In genomic region chr2:113583541-113584225, GRCh38 we compare ENCODE assay signal across 8 cellular contexts. TPM values are rescaled to one million over a fixed set of nuclear protein-coding genes. Genes with fewer than 3 reads are reported as not detected.
DNase-seq lines count a peak whose midpoint lies in the region; FAIRE-seq and TF ChIP-seq lines count a peak whose summit lies in the region.
"Not testable (repeated sequence)": the region's sequence is repeated elsewhere in the genome, so short reads cannot be mapped to it uniquely, and the experiment has no call there.

No MANE protein-coding gene starts in this region.

- H3K4me2 ChIP-seq in astrocyte (ENCODE audit: low read length), result peak overlapping the region; percentile 86
- H3K4me2 ChIP-seq in mesendoderm (ENCODE audit: low read length), result peak overlapping the region; percentile 46

- intact Hi-C loops in spleen (cut with DNase I; ENCODE audit: low total_unique reads); thyroid gland (cut with DNase I): not testable (repeated sequence)

- peak overlapping the region; percentile 94 for H3K23ac ChIP-seq in mesendoderm (ENCODE audit: low read length)

- peak overlapping the region; percentile 91 for H3K56ac ChIP-seq in mesendoderm (ENCODE audit: low read length)

- no CpG with 5 or more reads among the region's 62 CpGs for WGBS in mesendoderm (ENCODE audit: extremely low coverage, insufficient coverage, low lambda C conversion rate)
- 0 to 2% (median 1%) methylated on average over 40 to 59 of the region's 62 CpGs for whole genome bisulfite sequencing in spleen, 5 donors
- 2 to 4% methylated on average over 29 to 39 of the region's 62 CpGs for WGBS in thyroid gland, 2 donors

- peak; percentile 79 for DNase-seq in G401 (ENCODE audit: low spot score)
- DNase-seq in LHCN-M2 (ENCODE audit: low read depth), result peak; percentile 71
- peak; percentile 70 to 80 for DNase-seq in activated CD4-positive, alpha-beta T cell treated with anti-CD3 and anti-CD28 coated beads for 4 hours
- peak; percentile 56 for DNase-seq in astrocyte (ENCODE audit: low read depth)
- peak; percentile 70 to 91 for DNase-seq in foreskin fibroblast
- peak; percentile 91 for DNase-seq in mesendoderm
- peak; percentile 98 for DNase-seq in spleen
- peak; percentile 73 to 75 for DNase-seq in thyroid gland

- H3K27ac ChIP-seq in astrocyte (ENCODE audit: low read depth, low read length), result peak overlapping the region; percentile 26
- peak overlapping the region; percentile 72 for H3K27ac ChIP-seq in mesendoderm (ENCODE audit: low read depth, low read length)
- peak overlapping the region; percentile 80 to 91 (median 85) for H3K27ac ChIP-seq in spleen
- peak overlapping the region in 2 of 3 donors; percentile 68 to 93 for H3K27ac ChIP-seq in thyroid gland

- H3K18ac ChIP-seq in mesendoderm (ENCODE audit: low read length), result peak overlapping the region; percentile 57

- in situ Hi-C loops in G401 (cut with HindIII; ENCODE audit: low sequenced_read_pairs), result not testable (repeated sequence)

- H3K4me3 Mint-ChIP-seq in astrocyte (ENCODE audit: unreplicated experiment), result peak overlapping the region; percentile 92

- H3K9me3 ChIP-seq in astrocyte (ENCODE audit: insufficient read depth, low read depth, low read length); spleen; thyroid gland: not testable (repeated sequence)

- not testable (repeated sequence) for H4K8ac ChIP-seq in mesendoderm (ENCODE audit: low read depth, low read length)

- H3K9ac ChIP-seq in astrocyte (ENCODE audit: low read length), result peak overlapping the region; percentile 82
- H3K9ac ChIP-seq in mesendoderm (ENCODE audit: low read length), result peak overlapping the region; percentile 71

- not testable (repeated sequence) for H3K27me3 Mint-ChIP-seq in astrocyte (ENCODE audit: low read depth, unreplicated experiment)

- not testable (repeated sequence) for TF ChIP-seq CTCF in astrocyte (IDR thresholded peaks at IDR 0.05; ENCODE audit: insufficient read depth, low read depth, low read length); foreskin fibroblast (IDR thresholded peaks at IDR 0.05; ENCODE audit: low read depth, low read length); spleen (IDR thresholded peaks at IDR 0.05 in 8 of 11, conservative IDR thresholded peaks at IDR 0.05 in 3 of 11); thyroid gland (IDR thresholded peaks at IDR 0.05)

- not testable (repeated sequence) for H3K27me3 ChIP-seq in astrocyte (ENCODE audit: insufficient read depth, low read length); mesendoderm (ENCODE audit: insufficient read depth, low read length, poor library complexity); spleen (replicated peaks in 1 of 7); thyroid gland

- not testable (repeated sequence) for FAIRE-seq in astrocyte (lab: Jason Lieb, UNC)

- not testable (repeated sequence) for H2BK5ac ChIP-seq in mesendoderm (ENCODE audit: low read length)

- not testable (repeated sequence) for H3K79me1 ChIP-seq in mesendoderm (ENCODE audit: low read length)

- not testable (repeated sequence) for TF ChIP-seq POLR2A in spleen (IDR thresholded peaks at IDR 0.05)
- TF ChIP-seq POLR2A in thyroid gland (IDR thresholded peaks at IDR 0.05), result peak in 1 of 2 donors; percentile 42

- H3K4me3 ChIP-seq in astrocyte (ENCODE audit: insufficient read depth, low read depth, low read length) (peak overlapping the region; percentile 70), foreskin fibroblast (ENCODE audit: low read depth in 1 of 2, low read length in 2 of 2) (peak overlapping the region; percentile 61), spleen (peak overlapping the region; percentile 51 to 78 (median 65)), thyroid gland (replicated peaks in 1 of 3) (peak overlapping the region; percentile 7 to 77 (median 26))
- H3K4me3 ChIP-seq in mesendoderm (ENCODE audit: low read length), result not testable (repeated sequence)

- not testable (repeated sequence) for H3K4ac ChIP-seq in mesendoderm (ENCODE audit: low read depth, low read length)

- not testable (repeated sequence) for H3K36me3 Mint-ChIP-seq in astrocyte (ENCODE audit: low read depth, unreplicated experiment)

- peak overlapping the region; percentile 41 for H3K27ac Mint-ChIP-seq in astrocyte (ENCODE audit: unreplicated experiment)

- not testable (repeated sequence) for H3K9me3 Mint-ChIP-seq in astrocyte (ENCODE audit: unreplicated experiment)

- H3K4me1 ChIP-seq in astrocyte (ENCODE audit: insufficient read depth, low read length); mesendoderm (ENCODE audit: control insufficient read depth, low read depth, low read length); thyroid gland: not testable (repeated sequence)
- peaks cover 8 to 44% (median 26%) of the 10 kb centered on the region in 6 donors for H3K4me1 ChIP-seq in spleen

- peak overlapping the region; percentile 33 for H2BK120ac ChIP-seq in mesendoderm (ENCODE audit: low read depth, low read length)

- H2BK15ac ChIP-seq in mesendoderm (replicated peaks; ENCODE audit: low read depth), result not testable (repeated sequence)

- H4K5ac ChIP-seq in mesendoderm (ENCODE audit: low read length), result not testable (repeated sequence)

- H3K79me2 ChIP-seq in astrocyte (ENCODE audit: insufficient read depth, low read length); mesendoderm (ENCODE audit: control insufficient read depth, insufficient read depth, low read length): not testable (repeated sequence)

- H2AK5ac ChIP-seq in mesendoderm (ENCODE audit: low read length), result not testable (repeated sequence)

- not testable (repeated sequence) for H3K36me3 ChIP-seq in astrocyte (ENCODE audit: insufficient read depth, low read length); mesendoderm (ENCODE audit: control insufficient read depth, insufficient read depth, low read length); spleen; thyroid gland

- H4K20me1 ChIP-seq in astrocyte (ENCODE audit: insufficient read depth, low read length), result not testable (repeated sequence)

- H3K4me1 Mint-ChIP-seq in astrocyte (ENCODE audit: low read depth, unreplicated experiment), result not testable (repeated sequence)

- H2AFZ ChIP-seq in astrocyte (ENCODE audit: low read depth, low read length), result peak overlapping the region; percentile 99

RNA-seq across cellular contexts. Expression of gene RABL2A, which starts 43.4 kb away (rescaled TPM):
- total RNA-seq in G401 (2014; rRNA removed; shearing (Covaris generic)), result 5.5 and 11.8 TPM in 2 replicates
- 4.0 and 5.1 TPM in 2 replicates for total RNA-seq in LHCN-M2 (2014; rRNA removed)
- polyA plus RNA-seq in LHCN-M2 (2012), result 6.6 TPM
- 13.0 and 14.1 TPM in 2 replicates for total RNA-seq in astrocyte
- 3.0 TPM for polyA plus RNA-seq in mesendoderm (2013, experiment 1 of 2)
- polyA plus RNA-seq in mesendoderm (2013, experiment 2 of 2), result 3.0 TPM
- 10 to 100 TPM; 12.1 to 29.5 (median 17.8) TPM for total RNA-seq in spleen
- polyA plus RNA-seq in spleen, result 10 to 100 TPM; 10.5 to 13.9 (median 10.9) TPM
- 10 to 100 TPM; 18.1 to 40.8 (median 27.2) TPM for total RNA-seq in thyroid gland

Comparison
In these comparisons a context has a peak if more than half of its experiments do, and no peak if none do; other contexts are left out.
1. H3K27ac ChIP-seq: peak in every context shown above with its lines; median percentile 85 in spleen; 80 in thyroid gland; 72 in mesendoderm; 26 in astrocyte.